In genomic region chr1:162000053-162000420, GRCh38 we compare ENCODE assay signal across 9 cellular contexts. TPM values are rescaled to one million over a fixed set of nuclear protein-coding genes. Genes with fewer than 3 reads are reported as not detected.
"Had no signal": no experiment of that assay in that cellular context is flagged by ENCODE, and none has a peak within 500 bp of the region (broad histone marks: within the 10 kb centered on the region; RNA-seq: fewer than 3 reads in every experiment).

No MANE protein-coding gene starts in this region.

- DNase-seq: H7, HFFc6, IMR-90, KG1 had no signal

- H3K4me2 ChIP-seq: GM23338 had no signal

- ATAC-seq: GM23338, HCT116, K562 had no signal

- H2AFZ ChIP-seq: GM23338 had no signal

- FAIRE-seq: K562 had no signal

- H3K4me3 ChIP-seq: GM23338, HAP-1, K562 had no signal

- H3K36me3 ChIP-seq: HAP-1 had no signal

- H3K27ac ChIP-seq: HL-60 had no signal

- H3K4me1 ChIP-seq: HAP-1 had no signal

- H3K9me3 ChIP-seq: HAP-1 had no signal

RNA-seq across cellular contexts. Expression of gene OLFML2B, which starts 23.6 kb away (rescaled TPM):
- total RNA-seq: K562 had no signal
- polyA plus RNA-seq: K562 had no signal
